Comparison of ENCODE assay signal across 2 cellular contexts in the genomic region with DNA sequence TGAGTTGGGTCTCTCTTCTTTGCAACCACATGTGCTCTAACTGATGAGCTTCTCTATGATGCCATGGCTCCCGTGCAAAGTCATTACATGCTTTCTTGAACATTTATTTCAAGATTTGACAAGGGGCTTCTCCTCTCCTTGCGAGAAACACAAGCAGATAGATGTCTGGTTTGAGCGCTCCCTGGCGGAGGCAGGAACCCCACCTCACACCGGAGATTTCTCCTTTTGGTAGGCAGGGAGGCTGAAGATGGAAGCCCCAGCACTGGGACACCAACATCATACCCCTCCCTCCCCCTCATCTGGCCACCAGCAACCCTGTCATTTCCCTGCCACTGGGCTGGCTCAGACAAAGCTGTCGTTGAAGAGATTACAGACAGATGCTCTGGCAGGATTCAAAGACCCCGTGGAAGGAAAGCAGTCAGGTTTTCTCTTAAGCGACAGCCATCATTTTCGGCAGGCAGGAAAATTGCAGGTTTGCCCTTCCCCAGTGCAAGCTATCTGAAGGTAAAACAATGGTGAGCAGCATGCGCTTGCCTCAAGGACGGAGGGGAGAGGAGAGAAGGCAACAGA.
TF ChIP-seq lines count a peak whose summit lies in the region.

No MANE protein-coding gene starts in this region.

TF ChIP-seq in GM23338, 12 proteins besides CTCF, POLR2A, EP300 and RAD21 (continued from another document):
- TF ChIP-seq, protein P1, sequence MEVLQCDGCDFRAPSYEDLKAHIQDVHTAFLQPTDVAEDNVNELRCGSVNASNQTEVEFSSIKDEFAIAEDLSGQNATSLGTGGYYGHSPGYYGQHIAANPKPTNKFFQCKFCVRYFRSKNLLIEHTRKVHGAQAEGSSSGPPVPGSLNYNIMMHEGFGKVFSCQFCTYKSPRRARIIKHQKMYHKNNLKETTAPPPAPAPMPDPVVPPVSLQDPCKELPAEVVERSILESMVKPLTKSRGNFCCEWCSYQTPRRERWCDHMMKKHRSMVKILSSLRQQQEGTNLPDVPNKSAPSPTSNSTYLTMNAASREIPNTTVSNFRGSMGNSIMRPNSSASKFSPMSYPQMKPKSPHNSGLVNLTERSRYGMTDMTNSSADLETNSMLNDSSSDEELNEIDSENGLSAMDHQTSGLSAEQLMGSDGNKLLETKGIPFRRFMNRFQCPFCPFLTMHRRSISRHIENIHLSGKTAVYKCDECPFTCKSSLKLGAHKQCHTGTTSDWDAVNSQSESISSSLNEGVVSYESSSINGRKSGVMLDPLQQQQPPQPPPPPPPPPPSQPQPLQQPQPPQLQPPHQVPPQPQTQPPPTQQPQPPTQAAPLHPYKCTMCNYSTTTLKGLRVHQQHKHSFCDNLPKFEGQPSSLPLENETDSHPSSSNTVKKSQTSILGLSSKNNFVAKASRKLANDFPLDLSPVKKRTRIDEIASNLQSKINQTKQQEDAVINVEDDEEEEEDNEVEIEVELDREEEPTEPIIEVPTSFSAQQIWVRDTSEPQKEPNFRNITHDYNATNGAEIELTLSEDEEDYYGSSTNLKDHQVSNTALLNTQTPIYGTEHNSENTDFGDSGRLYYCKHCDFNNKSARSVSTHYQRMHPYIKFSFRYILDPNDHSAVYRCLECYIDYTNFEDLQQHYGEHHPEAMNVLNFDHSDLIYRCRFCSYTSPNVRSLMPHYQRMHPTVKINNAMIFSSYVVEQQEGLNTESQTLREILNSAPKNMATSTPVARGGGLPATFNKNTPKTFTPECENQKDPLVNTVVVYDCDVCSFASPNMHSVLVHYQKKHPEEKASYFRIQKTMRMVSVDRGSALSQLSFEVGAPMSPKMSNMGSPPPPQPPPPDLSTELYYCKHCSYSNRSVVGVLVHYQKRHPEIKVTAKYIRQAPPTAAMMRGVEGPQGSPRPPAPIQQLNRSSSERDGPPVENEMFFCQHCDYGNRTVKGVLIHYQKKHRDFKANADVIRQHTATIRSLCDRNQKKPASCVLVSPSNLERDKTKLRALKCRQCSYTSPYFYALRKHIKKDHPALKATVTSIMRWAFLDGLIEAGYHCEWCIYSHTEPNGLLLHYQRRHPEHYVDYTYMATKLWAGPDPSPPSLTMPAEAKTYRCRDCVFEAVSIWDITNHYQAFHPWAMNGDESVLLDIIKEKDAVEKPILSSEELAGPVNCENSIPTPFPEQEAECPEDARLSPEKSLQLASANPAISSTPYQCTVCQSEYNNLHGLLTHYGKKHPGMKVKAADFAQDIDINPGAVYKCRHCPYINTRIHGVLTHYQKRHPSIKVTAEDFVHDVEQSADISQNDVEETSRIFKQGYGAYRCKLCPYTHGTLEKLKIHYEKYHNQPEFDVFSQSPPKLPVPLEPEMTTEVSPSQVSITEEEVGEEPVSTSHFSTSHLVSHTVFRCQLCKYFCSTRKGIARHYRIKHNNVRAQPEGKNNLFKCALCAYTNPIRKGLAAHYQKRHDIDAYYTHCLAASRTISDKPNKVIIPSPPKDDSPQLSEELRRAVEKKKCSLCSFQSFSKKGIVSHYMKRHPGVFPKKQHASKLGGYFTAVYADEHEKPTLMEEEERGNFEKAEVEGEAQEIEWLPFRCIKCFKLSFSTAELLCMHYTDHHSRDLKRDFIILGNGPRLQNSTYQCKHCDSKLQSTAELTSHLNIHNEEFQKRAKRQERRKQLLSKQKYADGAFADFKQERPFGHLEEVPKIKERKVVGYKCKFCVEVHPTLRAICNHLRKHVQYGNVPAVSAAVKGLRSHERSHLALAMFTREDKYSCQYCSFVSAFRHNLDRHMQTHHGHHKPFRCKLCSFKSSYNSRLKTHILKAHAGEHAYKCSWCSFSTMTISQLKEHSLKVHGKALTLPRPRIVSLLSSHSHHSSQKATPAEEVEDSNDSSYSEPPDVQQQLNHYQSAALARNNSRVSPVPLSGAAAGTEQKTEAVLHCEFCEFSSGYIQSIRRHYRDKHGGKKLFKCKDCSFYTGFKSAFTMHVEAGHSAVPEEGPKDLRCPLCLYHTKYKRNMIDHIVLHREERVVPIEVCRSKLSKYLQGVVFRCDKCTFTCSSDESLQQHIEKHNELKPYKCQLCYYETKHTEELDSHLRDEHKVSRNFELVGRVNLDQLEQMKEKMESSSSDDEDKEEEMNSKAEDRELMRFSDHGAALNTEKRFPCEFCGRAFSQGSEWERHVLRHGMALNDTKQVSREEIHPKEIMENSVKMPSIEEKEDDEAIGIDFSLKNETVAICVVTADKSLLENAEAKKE (CRISPR knock-in tag; IDR thresholded peaks at IDR 0.05): no peak
- TF ChIP-seq EZH2 (IDR thresholded peaks at IDR 0.05; ENCODE audit: low read depth, unreplicated experiment) (no peak), ZNF331 (CRISPR knock-in tag; IDR thresholded peaks at IDR 0.05; ENCODE audit: low read depth) (no peak), NANOG (IDR thresholded peaks at IDR 0.05; ENCODE audit: borderline replicate concordance) (no peak), POLR2AphosphoS5 (IDR thresholded peaks at IDR 0.05; ENCODE audit: low read depth) (no peak), JUNB (IDR thresholded peaks at IDR 0.05; ENCODE audit: unreplicated experiment) (no peak), STAT1 (IDR thresholded peaks at IDR 0.05; ENCODE audit: unreplicated experiment) (no peak), ZNF114 (CRISPR knock-in tag; IDR thresholded peaks at IDR 0.05) (no peak)
- TF ChIP-seq, protein P2, sequence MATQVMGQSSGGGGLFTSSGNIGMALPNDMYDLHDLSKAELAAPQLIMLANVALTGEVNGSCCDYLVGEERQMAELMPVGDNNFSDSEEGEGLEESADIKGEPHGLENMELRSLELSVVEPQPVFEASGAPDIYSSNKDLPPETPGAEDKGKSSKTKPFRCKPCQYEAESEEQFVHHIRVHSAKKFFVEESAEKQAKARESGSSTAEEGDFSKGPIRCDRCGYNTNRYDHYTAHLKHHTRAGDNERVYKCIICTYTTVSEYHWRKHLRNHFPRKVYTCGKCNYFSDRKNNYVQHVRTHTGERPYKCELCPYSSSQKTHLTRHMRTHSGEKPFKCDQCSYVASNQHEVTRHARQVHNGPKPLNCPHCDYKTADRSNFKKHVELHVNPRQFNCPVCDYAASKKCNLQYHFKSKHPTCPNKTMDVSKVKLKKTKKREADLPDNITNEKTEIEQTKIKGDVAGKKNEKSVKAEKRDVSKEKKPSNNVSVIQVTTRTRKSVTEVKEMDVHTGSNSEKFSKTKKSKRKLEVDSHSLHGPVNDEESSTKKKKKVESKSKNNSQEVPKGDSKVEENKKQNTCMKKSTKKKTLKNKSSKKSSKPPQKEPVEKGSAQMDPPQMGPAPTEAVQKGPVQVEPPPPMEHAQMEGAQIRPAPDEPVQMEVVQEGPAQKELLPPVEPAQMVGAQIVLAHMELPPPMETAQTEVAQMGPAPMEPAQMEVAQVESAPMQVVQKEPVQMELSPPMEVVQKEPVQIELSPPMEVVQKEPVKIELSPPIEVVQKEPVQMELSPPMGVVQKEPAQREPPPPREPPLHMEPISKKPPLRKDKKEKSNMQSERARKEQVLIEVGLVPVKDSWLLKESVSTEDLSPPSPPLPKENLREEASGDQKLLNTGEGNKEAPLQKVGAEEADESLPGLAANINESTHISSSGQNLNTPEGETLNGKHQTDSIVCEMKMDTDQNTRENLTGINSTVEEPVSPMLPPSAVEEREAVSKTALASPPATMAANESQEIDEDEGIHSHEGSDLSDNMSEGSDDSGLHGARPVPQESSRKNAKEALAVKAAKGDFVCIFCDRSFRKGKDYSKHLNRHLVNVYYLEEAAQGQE (IDR thresholded peaks at IDR 0.05; ENCODE audit: unreplicated experiment): no peak

TF ChIP-seq in WTC11, 78 proteins besides CTCF, POLR2A, EP300 and RAD21 (continued from another document and continues in another):
- no peak for TF ChIP-seq STAT6 (CRISPR knock-in tag; conservative IDR thresholded peaks at IDR 0.05; ENCODE audit: low read depth)
- no peak for TF ChIP-seq ZNF317 (CRISPR knock-in tag; IDR thresholded peaks at IDR 0.05; ENCODE audit: borderline replicate concordance, low read depth)
- TF ChIP-seq ZBTB21 (CRISPR knock-in tag; IDR thresholded peaks at IDR 0.05; ENCODE audit: borderline replicate concordance): no peak
- TF ChIP-seq ZNF281 (CRISPR knock-in tag; IDR thresholded peaks at IDR 0.05): no peak
- no peak for TF ChIP-seq SMAD4 (CRISPR knock-in tag; IDR thresholded peaks at IDR 0.05)
- TF ChIP-seq ZNF121 (CRISPR knock-in tag; IDR thresholded peaks at IDR 0.05): no peak
- no peak for TF ChIP-seq MAX (CRISPR knock-in tag; IDR thresholded peaks at IDR 0.05)
- no peak for TF ChIP-seq GABPB1 (CRISPR knock-in tag; IDR thresholded peaks at IDR 0.05)
- TF ChIP-seq CDX4 (CRISPR knock-in tag; IDR thresholded peaks at IDR 0.05; ENCODE audit: borderline replicate concordance): no peak
- TF ChIP-seq, protein P3, sequence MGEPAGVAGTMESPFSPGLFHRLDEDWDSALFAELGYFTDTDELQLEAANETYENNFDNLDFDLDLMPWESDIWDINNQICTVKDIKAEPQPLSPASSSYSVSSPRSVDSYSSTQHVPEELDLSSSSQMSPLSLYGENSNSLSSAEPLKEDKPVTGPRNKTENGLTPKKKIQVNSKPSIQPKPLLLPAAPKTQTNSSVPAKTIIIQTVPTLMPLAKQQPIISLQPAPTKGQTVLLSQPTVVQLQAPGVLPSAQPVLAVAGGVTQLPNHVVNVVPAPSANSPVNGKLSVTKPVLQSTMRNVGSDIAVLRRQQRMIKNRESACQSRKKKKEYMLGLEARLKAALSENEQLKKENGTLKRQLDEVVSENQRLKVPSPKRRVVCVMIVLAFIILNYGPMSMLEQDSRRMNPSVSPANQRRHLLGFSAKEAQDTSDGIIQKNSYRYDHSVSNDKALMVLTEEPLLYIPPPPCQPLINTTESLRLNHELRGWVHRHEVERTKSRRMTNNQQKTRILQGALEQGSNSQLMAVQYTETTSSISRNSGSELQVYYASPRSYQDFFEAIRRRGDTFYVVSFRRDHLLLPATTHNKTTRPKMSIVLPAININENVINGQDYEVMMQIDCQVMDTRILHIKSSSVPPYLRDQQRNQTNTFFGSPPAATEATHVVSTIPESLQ (CRISPR knock-in tag; IDR thresholded peaks at IDR 0.05): no peak
- TF ChIP-seq SMAD3 (CRISPR knock-in tag; IDR thresholded peaks at IDR 0.05; ENCODE audit: borderline replicate concordance): no peak
- TF ChIP-seq ATF3 (CRISPR knock-in tag; conservative IDR thresholded peaks at IDR 0.05): no peak
- TF ChIP-seq TP53 (CRISPR knock-in tag; IDR thresholded peaks at IDR 0.05): no peak
- no peak for TF ChIP-seq CBFB (CRISPR knock-in tag; IDR thresholded peaks at IDR 0.05; ENCODE audit: low read depth)
